ENCODE assay signal across 10 cellular contexts in the genomic region with DNA sequence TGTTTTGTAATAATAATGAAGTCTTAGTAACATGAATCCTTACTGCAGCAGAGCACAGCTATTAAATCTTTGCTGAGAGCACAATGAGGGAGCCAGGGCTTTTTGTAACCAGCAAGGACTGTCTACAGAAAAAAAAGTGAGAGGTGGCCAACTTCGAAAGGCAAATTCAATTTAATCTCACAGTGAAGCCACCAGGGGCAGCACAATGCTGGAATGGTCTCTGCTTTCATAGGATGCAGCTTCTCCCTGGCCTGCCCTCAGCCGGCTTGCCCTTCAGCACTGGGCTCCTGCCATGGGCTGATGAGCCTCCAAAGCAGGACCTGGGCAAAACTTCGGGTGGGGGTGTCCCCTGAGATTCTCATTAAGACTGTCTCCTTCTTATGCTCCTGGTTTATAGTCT.
A peak's percentile ranks its signal among the peaks of the same experiment; 100 is the strongest.
DNase-seq lines count a peak whose midpoint lies in the region; ATAC-seq and TF ChIP-seq lines count a peak whose summit lies in the region.
"Had no signal": no experiment of that assay in that cellular context is flagged by ENCODE, and none has a peak within 500 bp of the region (broad histone marks: within the 10 kb centered on the region; RNA-seq: fewer than 3 reads in every experiment).

No MANE protein-coding gene starts in this region.

- no peak overlapping the region for H3K4me2 ChIP-seq in mesendoderm (ENCODE audit: low read length)

- peaks cover 71% of the 10 kb centered on the region for H3K4me1 Mint-ChIP-seq in brain
- H3K4me1 Mint-ChIP-seq in naive thymus-derived CD4-positive, alpha-beta T cell = peaks cover 14 to 60% (median 37%) of the 10 kb centered on the region in 7 donors

- peak overlapping the region; percentile 75 for H3K18ac ChIP-seq in mesendoderm (ENCODE audit: low read length)

- H3K79me2 ChIP-seq in mesendoderm (ENCODE audit: control insufficient read depth, insufficient read depth, low read length) = peaks cover 2% of the 10 kb centered on the region

- no peaks in the 10 kb centered on the region for H3K9me3 ChIP-seq in naive thymus-derived CD4-positive, alpha-beta T cell (ENCODE audit: control insufficient read depth in 2 of 3, low read length in 3 of 3)

- no peak overlapping the region for H3K4me3 ChIP-seq in NB4 (ENCODE audit: low read depth, low read length)
- H3K4me3 ChIP-seq in mesendoderm (ENCODE audit: low read length) = no peak overlapping the region
- no peak overlapping the region for H3K4me3 ChIP-seq in naive thymus-derived CD4-positive, alpha-beta T cell (ENCODE audit: low read length)

- CTCF ChIA-PET in naive thymus-derived CD4-positive, alpha-beta T cell (lab: Charles Lee) = no interaction called here

- H4K8ac ChIP-seq in mesendoderm (ENCODE audit: low read depth, low read length) = no peak overlapping the region

- peaks cover 11% of the 10 kb centered on the region for H3K79me1 ChIP-seq in mesendoderm (ENCODE audit: low read length)

- TF ChIP-seq CTCF in NB4 (IDR thresholded peaks at IDR 0.05; ENCODE audit: low read depth, low read length) (peak; percentile 20), brain (conservative IDR thresholded peaks at IDR 0.05) (peak; percentile 27 to 37)

- ATAC-seq in HG03095 (IDR thresholded peaks at IDR 0.05; ENCODE audit: unreplicated experiment) = no peak
- ATAC-seq in naive thymus-derived CD4-positive, alpha-beta T cell = no peak

- POLR2A ChIA-PET in naive thymus-derived CD4-positive, alpha-beta T cell (lab: Charles Lee) = no interaction called here

- intact Hi-C loops in naive thymus-derived CD4-positive, alpha-beta T cell (cut with micrococcal nuclease) = no loop called here

- H2BK120ac ChIP-seq in mesendoderm (ENCODE audit: low read depth, low read length) = no peak overlapping the region

- H3K9ac ChIP-seq in mesendoderm (ENCODE audit: low read length) = no peak overlapping the region

- peaks cover 14% of the 10 kb centered on the region for H3K4me1 ChIP-seq in mesendoderm (ENCODE audit: control insufficient read depth, low read depth, low read length)
- no peaks in the 10 kb centered on the region for H3K4me1 ChIP-seq in naive thymus-derived CD4-positive, alpha-beta T cell (ENCODE audit: control insufficient read depth in 2 of 2, insufficient read depth in 2 of 2, low read length in 2 of 2)

- WGBS in mesendoderm (ENCODE audit: extremely low coverage, insufficient coverage, low lambda C conversion rate) = no CpG with 5 or more reads among the region's 3 CpGs

- H3K56ac ChIP-seq in mesendoderm (ENCODE audit: low read length) = no peak overlapping the region

- H2BK5ac ChIP-seq in mesendoderm (ENCODE audit: low read length) = no peak overlapping the region

- H3K36me3 ChIP-seq in mesendoderm (ENCODE audit: control insufficient read depth, insufficient read depth, low read length) = no peaks in the 10 kb centered on the region
- H3K36me3 ChIP-seq in naive thymus-derived CD4-positive, alpha-beta T cell (ENCODE audit: control insufficient read depth in 2 of 3, insufficient read depth in 3 of 3, low read length in 3 of 3) = no peaks in the 10 kb centered on the region

- no peak overlapping the region for H2BK15ac ChIP-seq in mesendoderm (replicated peaks; ENCODE audit: low read depth)

- peak overlapping the region; percentile 31 to 95 (median 81) for H3K27ac Mint-ChIP-seq in brain
- H3K27ac Mint-ChIP-seq in naive thymus-derived CD4-positive, alpha-beta T cell = peak overlapping the region in 1 of 9 donors; percentile 26
- H3K27ac Mint-ChIP-seq: T-helper 1 cell treated with Interleukin-12 subunit alpha and Interleukin-12 subunit beta and Interleukin-4 antibody, amounts not matched to agents 30 μg/mL and 1 μg/mL, for 36 hours had no signal

- H3K27me3 ChIP-seq in mesendoderm (ENCODE audit: insufficient read depth, low read length, poor library complexity) = no peaks in the 10 kb centered on the region
- H3K27me3 ChIP-seq in naive thymus-derived CD4-positive, alpha-beta T cell (ENCODE audit: control insufficient read depth in 2 of 2, insufficient read depth in 2 of 2, low read length in 2 of 2) = no peaks in the 10 kb centered on the region

- no peak for TF ChIP-seq POLR2A in NB4 (IDR thresholded peaks at IDR 0.05; ENCODE audit: extremely low read depth, insufficient read length)

- H3K36me3 Mint-ChIP-seq in brain = peaks cover 27% of the 10 kb centered on the region
- H3K36me3 Mint-ChIP-seq in naive thymus-derived CD4-positive, alpha-beta T cell = peaks cover 11 to 41% (median 28%) of the 10 kb centered on the region in 5 donors

- H3K4ac ChIP-seq in mesendoderm (ENCODE audit: low read depth, low read length) = no peak overlapping the region

- H4K5ac ChIP-seq in mesendoderm (ENCODE audit: low read length) = no peak overlapping the region

- H3K9me3 Mint-ChIP-seq in brain = no peaks in the 10 kb centered on the region
- no peaks in the 10 kb centered on the region for H3K9me3 Mint-ChIP-seq in naive thymus-derived CD4-positive, alpha-beta T cell
- H3K9me3 Mint-ChIP-seq: T-helper 1 cell treated with Interleukin-12 subunit alpha and Interleukin-12 subunit beta and Interleukin-4 antibody, amounts not matched to agents 30 μg/mL and 1 μg/mL, for 36 hours had no signal

- no peaks in the 10 kb centered on the region for H3K27me3 Mint-ChIP-seq in brain
- no peaks in the 10 kb centered on the region for H3K27me3 Mint-ChIP-seq in naive thymus-derived CD4-positive, alpha-beta T cell

- no peak overlapping the region for H2AK5ac ChIP-seq in mesendoderm (ENCODE audit: low read length)

- DNase-seq in ELR (ENCODE audit: low read depth) = peak; percentile 24
- peak; percentile 56 for DNase-seq in NB4 (ENCODE audit: low read depth)
- DNase-seq in mesendoderm = peak; percentile 65
- no peak for DNase-seq in SIG-M5 treated with dmso at 0.1 percent for 504 hours (lab: John Stamatoyannopoulos, UW; ENCODE audit: unreplicated experiment)
- DNase-seq in naive thymus-derived CD4-positive, alpha-beta T cell = no peak
- no peak for DNase-seq in cortex of kidney (lab: John Stamatoyannopoulos, UW)
- DNase-seq: trophoblast cell had no signal

- peak overlapping the region in 4 of 5 experiments; percentile 21 to 68 (median 40) for H3K4me3 Mint-ChIP-seq in brain
- H3K4me3 Mint-ChIP-seq in naive thymus-derived CD4-positive, alpha-beta T cell = no peak overlapping the region
- H3K4me3 Mint-ChIP-seq: T-helper 1 cell treated with Interleukin-12 subunit alpha and Interleukin-12 subunit beta and Interleukin-4 antibody, amounts not matched to agents 30 μg/mL and 1 μg/mL, for 36 hours had no signal

- no peak overlapping the region for H3K23ac ChIP-seq in mesendoderm (ENCODE audit: low read length)

- no peak overlapping the region for H3K27ac ChIP-seq in mesendoderm (ENCODE audit: low read depth, low read length)
- H3K27ac ChIP-seq in naive thymus-derived CD4-positive, alpha-beta T cell (ENCODE audit: low read depth, low read length) = no peak overlapping the region

Comparison
In these comparisons a context has a peak if more than half of its experiments do, and no peak if none do; other contexts are left out.
1. DNase-seq: peak in ELR (single experiment), NB4 (single experiment) and mesendoderm (single experiment); none in SIG-M5 treated with dmso at 0.1 percent for 504 hours (single experiment), naive thymus-derived CD4-positive, alpha-beta T cell (0 of 9) and cortex of kidney (single experiment).
2. H3K4me3 Mint-ChIP-seq: peak in brain (4 of 5); none in naive thymus-derived CD4-positive, alpha-beta T cell (0 of 10).